Comparison of ENCODE assay signal across 9 cellular contexts in the genomic region with DNA sequence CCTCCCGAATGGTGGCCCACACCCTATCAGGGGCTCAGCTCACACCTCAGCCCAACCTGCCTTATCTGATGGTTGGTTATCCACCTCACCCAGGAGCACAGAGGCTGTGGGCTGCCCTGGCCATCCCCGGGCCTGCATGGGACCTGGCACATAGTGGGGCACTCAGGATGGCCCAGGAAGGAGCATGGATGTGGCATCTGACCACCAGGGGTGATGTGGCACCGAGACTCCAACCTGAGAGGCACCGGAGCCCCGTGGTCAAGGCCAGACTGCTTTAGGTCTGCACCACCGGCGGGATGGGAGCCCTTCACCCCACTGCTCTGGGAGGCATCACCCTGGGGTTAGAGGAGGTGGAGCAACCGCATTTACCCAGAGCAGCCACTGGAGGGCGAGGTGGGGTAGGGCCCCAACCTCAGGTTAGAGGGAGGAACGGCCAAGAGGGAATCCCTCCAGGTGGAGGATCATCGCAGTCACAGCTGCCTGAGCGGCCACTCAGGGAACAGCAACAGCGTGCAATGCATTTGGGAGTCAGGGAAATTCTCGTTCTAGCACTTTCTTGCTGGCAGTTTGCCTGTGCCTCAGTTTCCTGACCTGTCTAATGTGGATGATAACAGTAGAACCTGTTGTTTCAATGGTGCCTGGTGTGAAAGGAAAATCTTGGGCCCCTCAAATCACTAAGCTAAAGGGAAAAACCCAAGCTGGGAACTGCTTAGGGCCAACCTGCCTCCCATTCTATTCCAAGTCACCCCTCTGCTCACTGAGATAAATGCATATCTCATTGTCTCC. TPM values are rescaled to one million over a fixed set of nuclear protein-coding genes. Genes with fewer than 3 reads are reported as not detected.
A peak's percentile ranks its signal among the peaks of the same experiment; 100 is the strongest.
DNase-seq lines count a peak whose midpoint lies in the region; ATAC-seq and TF ChIP-seq lines count a peak whose summit lies in the region.
"Had no signal": no experiment of that assay in that cellular context is flagged by ENCODE, and none has a peak within 500 bp of the region (broad histone marks: within the 10 kb centered on the region; RNA-seq: fewer than 3 reads in every experiment).

No MANE protein-coding gene starts in this region.

- TF ChIP-seq CTCF in Loucy (conservative IDR thresholded peaks at IDR 0.05; ENCODE audit: low read length) (peak; percentile 81), fibroblast of lung (conservative IDR thresholded peaks at IDR 0.05 in 1 of 2, IDR thresholded peaks at IDR 0.05 in 1 of 2; ENCODE audit: low read depth in 1 of 2, low read length in 2 of 2) (peak; percentile 56 to 67), omental fat pad (IDR thresholded peaks at IDR 0.05) (peak in 1 of 3 donors; percentile 25)

- no peak overlapping the region for H3K4me3 ChIP-seq in Loucy (ENCODE audit: low read length, poor library complexity, severe bottlenecking)
- H3K4me3 ChIP-seq in fibroblast of lung (replicated peaks in 1 of 4; ENCODE audit: control extremely low read depth in 1 of 4, insufficient read depth in 1 of 4, low read depth in 3 of 4, low read length in 4 of 4): no peak overlapping the region
- H3K4me3 ChIP-seq: SJSA1 had no signal

- no peaks in the 10 kb centered on the region for H3F3A ChIP-seq in Loucy (ENCODE audit: low read depth)

- H3K4me1 ChIP-seq in Loucy (ENCODE audit: insufficient read depth, low read length, poor library complexity, severe bottlenecking) (peaks cover 13% of the 10 kb centered on the region), fibroblast of lung (ENCODE audit: control insufficient read depth, extremely low read depth, insufficient read depth, low read length) (no peaks in the 10 kb centered on the region)
- H3K4me1 ChIP-seq: SJSA1 had no signal

- no peak overlapping the region for H3K9ac ChIP-seq in Loucy (ENCODE audit: low read depth, low read length, poor library complexity, severe bottlenecking)
- peak overlapping the region; percentile 16 for H3K9ac ChIP-seq in fibroblast of lung (ENCODE audit: insufficient read depth, low read length)

- H2AFZ ChIP-seq in Loucy (ENCODE audit: low read length) (no peak overlapping the region), fibroblast of lung (ENCODE audit: low read length) (no peak overlapping the region)

- H3K36me3 ChIP-seq in Loucy (ENCODE audit: insufficient read depth, low read length) (peaks cover under 1% of the 10 kb centered on the region; the same call in 1 of the 2 replicates), fibroblast of lung (ENCODE audit: control insufficient read depth, insufficient read depth, low read length) (peaks cover 12% of the 10 kb centered on the region)

- CTCF ChIA-PET in activated CD4-positive, alpha-beta T cell treated with anti-CD3 and anti-CD28 coated beads, Interleukin-2, amount 10 ng/mL, durations not matched to agents 7 days and 5 days (lab: Charles Lee): interaction anchor here (0.7 to 1.2 kb wide), 3 partner anchors 9 to 578 kb away, joined by 3 read pairs; no protein-coding TSS in a partner anchor

- no peaks in the 10 kb centered on the region for H3K4me1 Mint-ChIP-seq in activated CD4-positive, alpha-beta T cell treated with anti-CD3 and anti-CD28 coated beads, Interleukin-2, amount 10 ng/mL, durations not matched to agents 7 days and 5 days

- no peak overlapping the region for H3K4me3 Mint-ChIP-seq in activated CD4-positive, alpha-beta T cell treated with anti-CD3 and anti-CD28 coated beads, Interleukin-2, amount 10 ng/mL, durations not matched to agents 7 days and 5 days

- DNase-seq in Daoy (ENCODE audit: low read depth): peak; percentile 62
- DNase-seq in activated CD4-positive, alpha-beta T cell treated with anti-CD3 and anti-CD28 coated beads, Interleukin-2, amount 10 ng/mL, durations not matched to agents 7 days and 5 days: peak; percentile 23
- DNase-seq in fibroblast of lung (ENCODE audit: low read depth in 2 of 2): peak in 1 of 2 donors; percentile 18
- DNase-seq in omental fat pad (ENCODE audit: low spot score): no peak
- DNase-seq in cerebellar nuclear complex (lab: John Stamatoyannopoulos, UW): no peak
- no peak for DNase-seq in retina

- H4K20me1 ChIP-seq in Loucy (ENCODE audit: insufficient read depth, low read length, poor library complexity, severe bottlenecking) (no peaks in the 10 kb centered on the region), fibroblast of lung (ENCODE audit: control insufficient read depth, extremely low read depth, insufficient read depth, low read length) (no peaks in the 10 kb centered on the region)

- no peak overlapping the region for H3K4me2 ChIP-seq in Loucy (ENCODE audit: low read depth, low read length, poor library complexity, severe bottlenecking)
- H3K4me2 ChIP-seq in fibroblast of lung (ENCODE audit: extremely low read depth, insufficient read depth, low read length): no peak overlapping the region

- POLR2A ChIA-PET in activated CD4-positive, alpha-beta T cell treated with anti-CD3 and anti-CD28 coated beads, Interleukin-2, amount 10 ng/mL, durations not matched to agents 7 days and 5 days (lab: Charles Lee): no interaction called here

- H3K27me3 Mint-ChIP-seq in activated CD4-positive, alpha-beta T cell treated with anti-CD3 and anti-CD28 coated beads, Interleukin-2, amount 10 ng/mL, durations not matched to agents 7 days and 5 days: no peaks in the 10 kb centered on the region

- peak; percentile 63 for ATAC-seq in omental fat pad (ENCODE audit: low FRiP score)
- ATAC-seq in GM19467 (IDR thresholded peaks at IDR 0.05; ENCODE audit: unreplicated experiment): no peak

- H3K9me3 Mint-ChIP-seq in activated CD4-positive, alpha-beta T cell treated with anti-CD3 and anti-CD28 coated beads, Interleukin-2, amount 10 ng/mL, durations not matched to agents 7 days and 5 days: peaks cover 12% of the 10 kb centered on the region

- H3K9me2 ChIP-seq in Loucy (replicated peaks; ENCODE audit: low read depth, low read length): no peaks in the 10 kb centered on the region

- no peaks in the 10 kb centered on the region for H3K79me2 ChIP-seq in Loucy (ENCODE audit: insufficient read depth, low read length)
- H3K79me2 ChIP-seq in fibroblast of lung (ENCODE audit: control insufficient read depth, insufficient read depth, low read length): no peaks in the 10 kb centered on the region

- peaks cover 6% of the 10 kb centered on the region for H3K36me3 Mint-ChIP-seq in activated CD4-positive, alpha-beta T cell treated with anti-CD3 and anti-CD28 coated beads, Interleukin-2, amount 10 ng/mL, durations not matched to agents 7 days and 5 days (ENCODE audit: low read depth)

- peaks cover 6% of the 10 kb centered on the region; the same call in 1 of the 2 replicates for H3K9me3 ChIP-seq in Loucy (ENCODE audit: insufficient read depth, low read depth, low read length)
- H3K9me3 ChIP-seq in fibroblast of lung (ENCODE audit: control insufficient read depth, insufficient read depth, low read depth, low read length): no peaks in the 10 kb centered on the region

- no peaks in the 10 kb centered on the region for H3K27me3 ChIP-seq in Loucy (ENCODE audit: insufficient read depth, low read length, poor library complexity, severe bottlenecking)
- H3K27me3 ChIP-seq in fibroblast of lung (ENCODE audit: control insufficient read depth, insufficient read depth, low read length): no peaks in the 10 kb centered on the region
- H3K27me3 ChIP-seq: SJSA1 had no signal

- H3K27ac ChIP-seq in fibroblast of lung (ENCODE audit: insufficient read depth, low read length): no peak overlapping the region
- H3K27ac ChIP-seq: SJSA1 had no signal

- H3K27ac Mint-ChIP-seq in activated CD4-positive, alpha-beta T cell treated with anti-CD3 and anti-CD28 coated beads, Interleukin-2, amount 10 ng/mL, durations not matched to agents 7 days and 5 days: no peak overlapping the region

RNA-seq across cellular contexts. Expression of a gene that starts 52.9 kb away (rescaled TPM):
- total RNA-seq in Daoy (2014; rRNA removed; shearing (Covaris generic)): 36.6 and 42.6 TPM in 2 replicates
- total RNA-seq in activated CD4-positive, alpha-beta T cell treated with anti-CD3 and anti-CD28 coated beads, Interleukin-2, amount 10 ng/mL, durations not matched to agents 7 days and 5 days: 10 to 100 TPM; 81.4 to 97.6 TPM
- 102 and 149 TPM in 2 replicates for total RNA-seq in fibroblast of lung
- polyA plus RNA-seq in fibroblast of lung: 64.5 and 67.5 TPM in 2 replicates
- 56.4 and 91.9 TPM in 2 replicates for polyA plus RNA-seq in fibroblast of lung (2012)
- 27.9 and 30.8 TPM in 2 replicates for polyA minus RNA-seq in fibroblast of lung (ENCODE audit: low replicate concordance)
- total RNA-seq in omental fat pad: 10 to 100 TPM; 40.6 to 69.7 (median 57.8) TPM

RNA-seq across cellular contexts. Expression of a gene that starts 55.0 kb away (rescaled TPM):
- total RNA-seq in Daoy (2014; rRNA removed; shearing (Covaris generic)): 4.1 and 6.5 TPM in 2 replicates
- total RNA-seq in activated CD4-positive, alpha-beta T cell treated with anti-CD3 and anti-CD28 coated beads, Interleukin-2, amount 10 ng/mL, durations not matched to agents 7 days and 5 days: 10 to 100 TPM in 1 of 2 experiments, 1 to 10 TPM in 1; 9.6 to 12.0 TPM
- total RNA-seq in fibroblast of lung (33.9 and 49.0 TPM in 2 replicates), omental fat pad (10 to 100 TPM; 14.1 to 67.6 (median 31.8) TPM)
- polyA plus RNA-seq in fibroblast of lung: 10.1 and 12.4 TPM in 2 replicates
- 25.2 and 39.1 TPM in 2 replicates for polyA plus RNA-seq in fibroblast of lung (2012)
- 28.9 and 38.6 TPM in 2 replicates for polyA minus RNA-seq in fibroblast of lung (ENCODE audit: low replicate concordance)

Comparison
In these comparisons a context has a peak if more than half of its experiments do, and no peak if none do; other contexts are left out.
1. DNase-seq: peak in Daoy (single experiment) and activated CD4-positive, alpha-beta T cell treated with anti-CD3 and anti-CD28 coated beads, Interleukin-2, amount 10 ng/mL, durations not matched to agents 7 days and 5 days (single experiment); none in omental fat pad (single experiment), cerebellar nuclear complex (0 of 2) and retina (single experiment).